In genomic region chr13:50370303-50370950, GRCh38 we compare ENCODE assay signal across 12 cellular contexts.
DNase-seq lines count a peak whose midpoint lies in the region; ATAC-seq lines count a peak whose summit lies in the region.
"Had no signal": no experiment of that assay in that cellular context is flagged by ENCODE, and none has a peak within 500 bp of the region (broad histone marks: within the 10 kb centered on the region; RNA-seq: fewer than 3 reads in every experiment).

No MANE protein-coding gene starts in this region.

- H3K4me1 Mint-ChIP-seq in stimulated activated naive B cell treated with anti-CD40 and anti-IgM and Interleukin-4, amounts not matched to agents 10 μg/mL and 1 μg/mL and 100 μg/mL, for 72 hours, result peaks cover 23 to 55% of the 10 kb centered on the region in 2 donors

- DNase-seq in NOMO-1 treated with DMSO at 0.1 percent for 48 hours (lab: John Stamatoyannopoulos, UW; ENCODE audit: unreplicated experiment) (peak; percentile 96), Right ventricle myocardium inferior (ENCODE audit: missing footprints) (no peak), GF-D8 (lab: John Stamatoyannopoulos, UW) (no peak), NCI-H82 (lab: John Stamatoyannopoulos, UW) (no peak)
- DNase-seq in stimulated activated naive B cell treated with anti-CD40 and anti-IgM and Interleukin-4, amounts not matched to agents 10 μg/mL and 1 μg/mL and 100 μg/mL, for 72 hours, result peak; percentile 71
- DNase-seq: activated CD4-positive, alpha-beta T cell treated with anti-CD3 and anti-CD28 coated beads, Interleukin-2, amount 10 ng/mL, durations not matched to agents 24 days and 14 days; amniotic stem cell; IMR-90; stimulated activated CD4-positive, alpha-beta T cell treated with anti-CD3 and anti-CD28 coated beads, Interleukin-1b, Interleukin-23, amount 100 ng/mL, for 48 hours had no signal

- no peaks in the 10 kb centered on the region for H3K27me3 Mint-ChIP-seq in stimulated activated naive B cell treated with anti-CD40 and anti-IgM and Interleukin-4, amounts not matched to agents 10 μg/mL and 1 μg/mL and 100 μg/mL, for 72 hours

- H3K36me3 Mint-ChIP-seq in stimulated activated naive B cell treated with anti-CD40 and anti-IgM and Interleukin-4, amounts not matched to agents 10 μg/mL and 1 μg/mL and 100 μg/mL, for 72 hours, result no peaks in the 10 kb centered on the region

- no peaks in the 10 kb centered on the region for H3K9me3 Mint-ChIP-seq in stimulated activated naive B cell treated with anti-CD40 and anti-IgM and Interleukin-4, amounts not matched to agents 10 μg/mL and 1 μg/mL and 100 μg/mL, for 72 hours

- peak overlapping the region; percentile 39 for H3K27ac Mint-ChIP-seq in stimulated activated naive B cell treated with anti-CD40 and anti-IgM and Interleukin-4, amounts not matched to agents 10 μg/mL and 1 μg/mL and 100 μg/mL, for 72 hours
- H3K27ac Mint-ChIP-seq: activated CD4-positive, alpha-beta T cell treated with anti-CD3 and anti-CD28 coated beads, Interleukin-2, amount 10 ng/mL, durations not matched to agents 24 days and 14 days had no signal

- peak overlapping the region; percentile 42 to 67 for H3K4me3 Mint-ChIP-seq in stimulated activated naive B cell treated with anti-CD40 and anti-IgM and Interleukin-4, amounts not matched to agents 10 μg/mL and 1 μg/mL and 100 μg/mL, for 72 hours
- H3K4me3 Mint-ChIP-seq: activated CD4-positive, alpha-beta T cell treated with anti-CD3 and anti-CD28 coated beads, Interleukin-2, amount 10 ng/mL, durations not matched to agents 24 days and 14 days had no signal

- ATAC-seq in GM19452 (IDR thresholded peaks at IDR 0.05; ENCODE audit: unreplicated experiment) (peak; percentile 61), HG03045 (IDR thresholded peaks at IDR 0.05; ENCODE audit: unreplicated experiment) (peak; percentile 44), Right ventricle myocardium inferior (no peak)
- peak; percentile 92 to 94 for ATAC-seq in stimulated activated naive B cell treated with anti-CD40 and anti-IgM and Interleukin-4, amounts not matched to agents 10 μg/mL and 1 μg/mL and 100 μg/mL, for 72 hours (replicated peaks)
- ATAC-seq: Panc1 had no signal

- intact Hi-C loops in Right ventricle myocardium inferior (cut with DNase I), result loop anchor here (10.0 kb wide), 1 partner anchor 544 kb away; no protein-coding TSS in a partner anchor

Comparison
In these comparisons a context has a peak if more than half of its experiments do, and no peak if none do; other contexts are left out.
1. DNase-seq: peak in NOMO-1 treated with DMSO at 0.1 percent for 48 hours (single experiment) and stimulated activated naive B cell treated with anti-CD40 and anti-IgM and Interleukin-4, amounts not matched to agents 10 μg/mL and 1 μg/mL and 100 μg/mL, for 72 hours (single experiment); none in Right ventricle myocardium inferior (single experiment), GF-D8 (single experiment) and NCI-H82 (single experiment).